In the genomic region with DNA sequence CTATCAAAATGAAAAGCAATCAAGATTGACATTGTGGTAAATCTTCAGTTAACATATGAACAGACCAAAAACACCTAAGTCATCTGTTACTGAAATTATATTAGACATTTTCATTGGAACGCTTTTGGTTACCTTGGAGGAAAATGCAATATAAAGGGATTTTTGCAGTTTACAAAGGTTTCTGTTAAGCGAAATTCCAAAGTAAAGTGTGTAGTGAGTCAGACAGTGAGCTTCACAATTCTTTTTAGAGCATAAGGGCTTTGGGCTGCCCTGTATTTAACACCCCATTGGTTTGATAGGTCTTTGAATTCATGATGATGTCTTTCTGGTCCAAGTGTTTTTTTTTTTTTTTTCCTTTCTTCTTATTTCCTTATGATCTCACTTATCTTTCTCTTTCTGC, we compare ENCODE assay signal across 25 cellular contexts.
DNase-seq lines count a peak whose midpoint lies in the region; ATAC-seq, FAIRE-seq and TF ChIP-seq lines count a peak whose summit lies in the region.
"Had no signal": no experiment of that assay in that cellular context is flagged by ENCODE, and none has a peak within 500 bp of the region (broad histone marks: within the 10 kb centered on the region; RNA-seq: fewer than 3 reads in every experiment).

No MANE protein-coding gene starts in this region.

- FAIRE-seq in GM12878 (lab: Jason Lieb, UNC) = no peak
- FAIRE-seq in HepG2 (lab: Jason Lieb, UNC) = no peak
- FAIRE-seq in kidney (lab: Jason Lieb, UNC) = no peak
- FAIRE-seq: A204.1, GM12892, GM18507 had no signal

- H3K36me3 Mint-ChIP-seq in activated naive CD4-positive, alpha-beta T cell treated with anti-CD3 and anti-CD28 coated beads, Interleukin-2, amount 10 ng/mL, durations not matched to agents 7 days and 5 days = no peaks in the 10 kb centered on the region
- H3K36me3 Mint-ChIP-seq: CD14-positive monocyte; CD4-positive, alpha-beta memory T cell; CD4-positive, CD25-positive, alpha-beta regulatory T cell; CD8-positive, alpha-beta memory T cell had no signal

- CTCF ChIA-PET in GM12878 (lab: Yijun Ruan, JAX) (no interaction called here), HepG2 (lab: Yijun Ruan, JAX; ENCODE audit: low intra/inter-chr PET ratio, low total read pairs) (no interaction called here)
- CTCF ChIA-PET in activated naive CD4-positive, alpha-beta T cell treated with anti-CD3 and anti-CD28 coated beads, Interleukin-2, amount 10 ng/mL, durations not matched to agents 7 days and 5 days (lab: Charles Lee) = no interaction called here

- H3K27me3 Mint-ChIP-seq in activated naive CD4-positive, alpha-beta T cell treated with anti-CD3 and anti-CD28 coated beads, Interleukin-2, amount 10 ng/mL, durations not matched to agents 7 days and 5 days = no peaks in the 10 kb centered on the region
- H3K27me3 Mint-ChIP-seq: CD4-positive, alpha-beta memory T cell; CD4-positive, CD25-positive, alpha-beta regulatory T cell; CD8-positive, alpha-beta memory T cell had no signal

- H3K9me3 ChIP-seq in GM12878 (replicated peaks; ENCODE audit: control insufficient read depth, insufficient read depth, low read length) = no peaks in the 10 kb centered on the region; the same call in 2 of the 3 replicates
- H3K9me3 ChIP-seq in HepG2 (ENCODE audit: low read length) = no peaks in the 10 kb centered on the region
- H3K9me3 ChIP-seq in kidney (ENCODE audit: control insufficient read depth in 1 of 2, low read length in 2 of 2) = no peaks in the 10 kb centered on the region
- H3K9me3 ChIP-seq: BE2C, BLaER1 had no signal

- WGBS in GM12878 (ENCODE audit: insufficient coverage, insufficient replicate concordance, low lambda C conversion rate, missing lambda C conversion rate) = 3% methylated on average over 2 of the region's 2 CpGs
- WGBS in HepG2 (ENCODE audit: low lambda C conversion rate) = 24% methylated on average over 2 of the region's 2 CpGs

- SMC1A ChIA-PET in GM12878 (lab: Charles Lee; ENCODE audit: uncharacterized antibody, unreplicated experiment) = interaction anchor here (0.7 to 1.0 kb wide), 3 partner anchors 13 to 26 kb away, joined by 3 read pairs; no protein-coding TSS in a partner anchor

- TF ChIP-seq EP300 in GM12878 (IDR thresholded peaks at IDR 0.05; ENCODE audit: borderline replicate concordance in 1 of 2, control insufficient read depth in 1 of 2, low read depth in 2 of 2, low read length in 2 of 2) (no peak), HepG2 (IDR thresholded peaks at IDR 0.05; ENCODE audit: low read depth in 2 of 2, low read length in 2 of 2) (no peak), HepG2 (CRISPR knock-in tag; IDR thresholded peaks at IDR 0.05; ENCODE audit: borderline replicate concordance) (no peak)

- TF ChIP-seq RAD21 in GM12878 (IDR thresholded peaks at IDR 0.05; ENCODE audit: insufficient read depth, low read depth, low read length) = no peak
- no peak for TF ChIP-seq RAD21 in HepG2 (CRISPR knock-in tag; IDR thresholded peaks at IDR 0.05)

- POLR2A ChIA-PET in GM12878 (lab: Charles Lee) (no interaction called here), HepG2 (lab: Yijun Ruan, JAX) (no interaction called here)

- TF ChIP-seq POLR2A in GM12878 (IDR thresholded peaks at IDR 0.05; ENCODE audit: low read depth, low read length) (no peak), HepG2 (IDR thresholded peaks at IDR 0.05; ENCODE audit: insufficient read depth in 1 of 2, low read depth in 2 of 2, low read length in 2 of 2) (no peak)

- RAD21 ChIA-PET in GM12878 (lab: Charles Lee; ENCODE audit: unreplicated experiment) = interaction anchor here (0.7 kb wide), 1 partner anchor 199 kb away, joined by 3 read pairs; no protein-coding TSS in a partner anchor

- H3K4me1 ChIP-seq in GM12878 (ENCODE audit: control insufficient read depth, insufficient read depth, low read length) = no peaks in the 10 kb centered on the region
- H3K4me1 ChIP-seq in HepG2 (ENCODE audit: insufficient read depth, low read length) = no peaks in the 10 kb centered on the region
- H3K4me1 ChIP-seq in kidney (ENCODE audit: control insufficient read depth in 1 of 2, insufficient read depth in 1 of 2, low read depth in 1 of 2, low read length in 2 of 2) = no peaks in the 10 kb centered on the region
- H3K4me1 ChIP-seq: BE2C, BLaER1 had no signal

- H3K9ac ChIP-seq in GM12878 (ENCODE audit: control insufficient read depth, insufficient read depth, low read length) (no peak overlapping the region), HepG2 (ENCODE audit: insufficient read depth, low read depth, low read length) (no peak overlapping the region), kidney (ENCODE audit: low read length in 2 of 2) (no peak overlapping the region)
- H3K9ac ChIP-seq: BLaER1 had no signal

- H3K4me2 ChIP-seq in GM12878 (ENCODE audit: control insufficient read depth, insufficient read depth) (no peak overlapping the region), HepG2 (ENCODE audit: low read depth, low read length) (no peak overlapping the region)
- H3K4me2 ChIP-seq: BLaER1 had no signal

- no peaks in the 10 kb centered on the region for H3K4me1 Mint-ChIP-seq in activated naive CD4-positive, alpha-beta T cell treated with anti-CD3 and anti-CD28 coated beads, Interleukin-2, amount 10 ng/mL, durations not matched to agents 7 days and 5 days
- H3K4me1 Mint-ChIP-seq: CD4-positive, alpha-beta memory T cell; CD4-positive, CD25-positive, alpha-beta regulatory T cell; CD8-positive, alpha-beta memory T cell had no signal

- H4K20me1 ChIP-seq in GM12878 (ENCODE audit: control insufficient read depth, insufficient read depth) = no peaks in the 10 kb centered on the region
- no peaks in the 10 kb centered on the region for H4K20me1 ChIP-seq in HepG2 (ENCODE audit: insufficient read depth, low read length)
- H4K20me1 ChIP-seq: BLaER1 had no signal

- H2AFZ ChIP-seq in GM12878 (ENCODE audit: control insufficient read depth, low read depth, low read length) (no peak overlapping the region), HepG2 (ENCODE audit: low read length) (no peak overlapping the region)

- no peaks in the 10 kb centered on the region for H3K27me3 ChIP-seq in GM12878 (replicated peaks in 1 of 2; ENCODE audit: control insufficient read depth in 2 of 2, insufficient read depth in 2 of 2, low read length in 1 of 2)
- H3K27me3 ChIP-seq in HepG2 (ENCODE audit: control insufficient read depth in 1 of 2, insufficient read depth in 2 of 2, low read length in 2 of 2) = no peaks in the 10 kb centered on the region; a peak in 1 of 5 replicates
- H3K27me3 ChIP-seq: BE2C, BLaER1 had no signal

- intact Hi-C loops in GM12878 (cut with micrococcal nuclease; ENCODE audit: unreplicated experiment) (no loop called here), HepG2 (cut with micrococcal nuclease; ENCODE audit: unreplicated experiment) (no loop called here), kidney (cut with DNase I) (no loop called here)

- ATAC-seq in GM12878 (peak; percentile 67), HepG2 (no peak)

- DNase-seq in GM12878 (ENCODE audit: low read depth, low spot score) = no peak
- DNase-seq in renal cortical epithelial cell (ENCODE audit: low read depth) = peak; percentile 15
- no peak for DNase-seq in HepG2 (ENCODE audit: low spot score)
- DNase-seq in kidney = no peak
- no peak for DNase-seq in activated naive CD4-positive, alpha-beta T cell treated with anti-CD3 and anti-CD28 coated beads, Interleukin-2, amount 10 ng/mL, durations not matched to agents 7 days and 5 days
- DNase-seq: 8988T; ACHN; BE2C; C1 segment of cervical spinal cord; CD4-positive, alpha-beta memory T cell; CD4-positive, CD25-positive, alpha-beta regulatory T cell; CD8-positive, alpha-beta memory T cell; COR-L47; DMS 273 treated with DMSO at 0.1 percent for 48 hours; DMS153; DMS53; DMS79; DND-41; EL; GDM1 had no signal

- in situ Hi-C loops in GM12878 (cut with MboI) (no loop called here), HepG2 (cut with HindIII; ENCODE audit: extremely low pct_ligation_motif_present, low pct_unique_long_range_greater_than_20kb) (no loop called here)

- H3K36me3 ChIP-seq in GM12878 (ENCODE audit: control insufficient read depth in 2 of 2, insufficient read depth in 2 of 2, low read length in 1 of 2) = no peaks in the 10 kb centered on the region
- no peaks in the 10 kb centered on the region for H3K36me3 ChIP-seq in HepG2 (replicated peaks in 1 of 2; ENCODE audit: control insufficient read depth in 1 of 2, insufficient read depth in 2 of 2, low read length in 2 of 2)
- H3K36me3 ChIP-seq in kidney (ENCODE audit: control insufficient read depth in 1 of 2, insufficient read depth in 2 of 2, low read length in 2 of 2) = no peaks in the 10 kb centered on the region
- H3K36me3 ChIP-seq: BE2C, BLaER1 had no signal

- peaks cover 2% of the 10 kb centered on the region for H3K9me3 Mint-ChIP-seq in activated naive CD4-positive, alpha-beta T cell treated with anti-CD3 and anti-CD28 coated beads, Interleukin-2, amount 10 ng/mL, durations not matched to agents 7 days and 5 days

- TF ChIP-seq CTCF in GM12878 (IDR thresholded peaks at IDR 0.05 in 2 of 3, conservative IDR thresholded peaks at IDR 0.05 in 1 of 3; ENCODE audit: control insufficient read depth in 2 of 3, extremely low read depth in 1 of 3, insufficient read depth in 1 of 3, low read depth in 3 of 3, low read length in 3 of 3) = no peak
- no peak for TF ChIP-seq CTCF in HepG2 (CRISPR knock-in tag; IDR thresholded peaks at IDR 0.05)
- TF ChIP-seq CTCF in kidney (IDR thresholded peaks at IDR 0.05; ENCODE audit: borderline replicate concordance, extremely low read depth, insufficient read depth) = no peak

- no peak overlapping the region for H3K4me3 Mint-ChIP-seq in activated naive CD4-positive, alpha-beta T cell treated with anti-CD3 and anti-CD28 coated beads, Interleukin-2, amount 10 ng/mL, durations not matched to agents 7 days and 5 days
- H3K4me3 Mint-ChIP-seq: CD14-positive monocyte; CD4-positive, alpha-beta memory T cell; CD4-positive, CD25-positive, alpha-beta regulatory T cell; CD8-positive, alpha-beta memory T cell had no signal

- H3K4me3 ChIP-seq in GM12878 = no peak overlapping the region
- H3K4me3 ChIP-seq in HepG2 (replicated peaks in 1 of 3; ENCODE audit: insufficient read depth in 1 of 3, low read depth in 2 of 3, low read length in 3 of 3) = no peak overlapping the region
- H3K4me3 ChIP-seq in kidney (ENCODE audit: low read length in 2 of 2) = no peak overlapping the region
- H3K4me3 ChIP-seq: BLaER1 had no signal

- BruUV-seq in GM12878 (replicated peaks; lab: Mats Ljungman, UMichigan) (no TSS peak), HepG2 (replicated peaks; lab: Mats Ljungman, UMichigan) (no TSS peak)

- no peak overlapping the region for H3K27ac ChIP-seq in GM12878 (ENCODE audit: control insufficient read depth, insufficient read depth)
- no peak overlapping the region for H3K27ac ChIP-seq in HepG2 (ENCODE audit: extremely low read length, insufficient read depth, low read length)
- H3K27ac ChIP-seq in kidney (ENCODE audit: low read depth in 2 of 2, low read length in 2 of 2) = no peak overlapping the region
- H3K27ac ChIP-seq: BLaER1 had no signal

- H3K27ac Mint-ChIP-seq in activated naive CD4-positive, alpha-beta T cell treated with anti-CD3 and anti-CD28 coated beads, Interleukin-2, amount 10 ng/mL, durations not matched to agents 7 days and 5 days = no peak overlapping the region
- H3K27ac Mint-ChIP-seq: CD14-positive monocyte; CD4-positive, alpha-beta memory T cell; CD4-positive, CD25-positive, alpha-beta regulatory T cell; CD8-positive, alpha-beta memory T cell had no signal

- no peaks in the 10 kb centered on the region for H3K79me2 ChIP-seq in GM12878 (ENCODE audit: control insufficient read depth, insufficient read depth, low read length)
- H3K79me2 ChIP-seq in HepG2 (ENCODE audit: insufficient read depth, low read length) = no peaks in the 10 kb centered on the region

Comparison
In these comparisons a context has a peak if more than half of its experiments do, and no peak if none do; other contexts are left out.
1. Of the 75 proteins assayed by ChIP-seq in both HepG2 and GM12878: peak only in HepG2: none; only in GM12878: NFIC; in both: none; in neither: 74.